19 cellular contexts compared by ENCODE assay signal in genomic region chr2:134410006-134410405, GRCh38.
DNase-seq lines count a peak whose midpoint lies in the region; ATAC-seq and TF ChIP-seq lines count a peak whose summit lies in the region.
"Had no signal": no experiment of that assay in that cellular context is flagged by ENCODE, and none has a peak within 500 bp of the region (broad histone marks: within the 10 kb centered on the region; RNA-seq: fewer than 3 reads in every experiment).

No MANE protein-coding gene starts in this region.

- ATAC-seq in right cardiac atrium = no peak
- ATAC-seq in effector memory CD8-positive, alpha-beta T cell (replicated peaks) = peak; percentile 58
- peak; percentile 31 for ATAC-seq in upper lobe of right lung
- ATAC-seq in HG03342 (IDR thresholded peaks at IDR 0.05; ENCODE audit: unreplicated experiment) = no peak
- ATAC-seq in GM19467 (IDR thresholded peaks at IDR 0.05; ENCODE audit: unreplicated experiment) = no peak
- ATAC-seq: foreskin keratinocyte had no signal

- no peaks in the 10 kb centered on the region for H3K9me2 ChIP-seq in OCI-LY7 (ENCODE audit: insufficient read depth, low read length)

- H3K4me3 ChIP-seq in right atrium auricular region = no peak overlapping the region
- H3K4me3 ChIP-seq in right cardiac atrium (ENCODE audit: low read length) = no peak overlapping the region
- H3K4me3 ChIP-seq in OCI-LY7 (ENCODE audit: low read depth, low read length, poor library complexity, severe bottlenecking) = peak overlapping the region; percentile 39
- no peak overlapping the region for H3K4me3 ChIP-seq in upper lobe of right lung
- H3K4me3 ChIP-seq: ascending aorta, GM23248, upper lobe of left lung had no signal

- DNase-seq in right atrium auricular region (ENCODE audit: low spot score) (no peak), right cardiac atrium (no peak), OCI-LY7 (ENCODE audit: low spot score) (no peak), upper lobe of right lung (no peak), NCI-H510A treated with DMSO at 0.1 percent for 48 hours (lab: John Stamatoyannopoulos, UW) (no peak)
- peak in 1 of 3 experiments; percentile 5 for DNase-seq in effector memory CD8-positive, alpha-beta T cell
- DNase-seq: activated naive CD4-positive, alpha-beta T cell treated with anti-CD3 and anti-CD28 coated beads for 36 hours; activated T-cell treated with anti-CD3 and anti-CD28 coated beads, Interleukin-2, amount 50 U/mL, for 48 hours; effector CD4-positive, alpha-beta T cell; foreskin keratinocyte; NCI-H1436 treated with DMSO at 0.1 percent for 48 hours; NCI-H2171 treated with DMSO at 0.1 percent for 48 hours; NCI-H526; occipital lobe; upper lobe of left lung had no signal

- BruUV-seq in OCI-LY7 (replicated peaks; lab: Mats Ljungman, UMichigan) = no TSS peak

- POLR2A ChIA-PET in OCI-LY7 (lab: Charles Lee) = interaction anchor here (0.6 to 3.9 kb wide), 12 partner anchors 10 to 292 kb away, joined by 3 to 26 read pairs (median 4); no protein-coding TSS in a partner anchor

- no peaks in the 10 kb centered on the region for H4K20me1 ChIP-seq in OCI-LY7 (ENCODE audit: insufficient read depth, low read length)

- H3K4me1 Mint-ChIP-seq in effector memory CD8-positive, alpha-beta T cell (ENCODE audit: low read depth in 2 of 2) = peaks cover 44 to 48% of the 10 kb centered on the region in 2 donors

- H3K9me3 Mint-ChIP-seq in effector memory CD8-positive, alpha-beta T cell = no peaks in the 10 kb centered on the region
- H3K9me3 Mint-ChIP-seq: activated naive CD4-positive, alpha-beta T cell treated with anti-CD3 and anti-CD28 coated beads for 36 hours had no signal

- H3K9me3 ChIP-seq in right atrium auricular region (no peaks in the 10 kb centered on the region), right cardiac atrium (ENCODE audit: control insufficient read depth, low read length) (no peaks in the 10 kb centered on the region), OCI-LY7 (ENCODE audit: low read length) (no peaks in the 10 kb centered on the region), upper lobe of right lung (no peaks in the 10 kb centered on the region)
- H3K9me3 ChIP-seq: ascending aorta, upper lobe of left lung had no signal

- peak overlapping the region; percentile 81 for H3K4me2 ChIP-seq in OCI-LY7 (ENCODE audit: low read length)

- H3K36me3 Mint-ChIP-seq in effector memory CD8-positive, alpha-beta T cell (ENCODE audit: insufficient read depth) = peaks cover 32% of the 10 kb centered on the region

- H3K27me3 Mint-ChIP-seq in effector memory CD8-positive, alpha-beta T cell = no peaks in the 10 kb centered on the region

- H3K27me3 ChIP-seq in right atrium auricular region (no peaks in the 10 kb centered on the region), right cardiac atrium (ENCODE audit: control insufficient read depth, insufficient read depth) (no peaks in the 10 kb centered on the region), upper lobe of right lung (no peaks in the 10 kb centered on the region)
- H3K27me3 ChIP-seq: ascending aorta, foreskin keratinocyte, upper lobe of left lung had no signal

- H3K36me3 ChIP-seq in right atrium auricular region (no peaks in the 10 kb centered on the region), OCI-LY7 (ENCODE audit: insufficient read depth, low read length) (peaks cover 55% of the 10 kb centered on the region), upper lobe of right lung (no peaks in the 10 kb centered on the region)
- H3K36me3 ChIP-seq: ascending aorta had no signal

- H3K4me3 Mint-ChIP-seq in effector memory CD8-positive, alpha-beta T cell = peak overlapping the region; percentile 23 to 48
- H3K4me3 Mint-ChIP-seq: activated naive CD4-positive, alpha-beta T cell treated with anti-CD3 and anti-CD28 coated beads for 36 hours had no signal

- WGBS in right cardiac atrium = 86% methylated on average over 2 of the region's 2 CpGs

- no peak overlapping the region for H2AFZ ChIP-seq in OCI-LY7 (ENCODE audit: low read length)
- H2AFZ ChIP-seq: GM23248 had no signal

- CTCF ChIA-PET in OCI-LY7 (lab: Charles Lee; ENCODE audit: unreplicated experiment) = interaction anchor here (0.6 to 2.0 kb wide), 2 partner anchors 135 to 294 kb away, joined by 3 to 9 read pairs; no protein-coding TSS in a partner anchor

- peaks cover 0 to 48% of the 10 kb centered on the region in 2 donors for H3K4me1 ChIP-seq in right atrium auricular region
- peaks cover 11% of the 10 kb centered on the region for H3K4me1 ChIP-seq in right cardiac atrium (ENCODE audit: control insufficient read depth, insufficient read depth, low read length)
- H3K4me1 ChIP-seq in OCI-LY7 (ENCODE audit: insufficient read depth, low read length, poor library complexity, severe bottlenecking) = peaks cover 81% of the 10 kb centered on the region
- peaks cover 21% of the 10 kb centered on the region for H3K4me1 ChIP-seq in upper lobe of right lung

- TF ChIP-seq CTCF in right atrium auricular region (IDR thresholded peaks at IDR 0.05) (no peak), OCI-LY7 (conservative IDR thresholded peaks at IDR 0.05; ENCODE audit: low read length) (no peak), upper lobe of right lung (IDR thresholded peaks at IDR 0.05) (no peak)

- H3K27ac ChIP-seq in right atrium auricular region = peak overlapping the region; percentile 71 to 80
- no peak overlapping the region for H3K27ac ChIP-seq in right cardiac atrium (ENCODE audit: low read length)
- H3K27ac ChIP-seq in OCI-LY7 (ENCODE audit: low read depth, low read length, poor library complexity, severe bottlenecking) = peak overlapping the region; percentile 99
- no peak overlapping the region for H3K27ac ChIP-seq in upper lobe of right lung
- H3K27ac ChIP-seq: ascending aorta, GM23248, upper lobe of left lung had no signal

- intact Hi-C loops in right cardiac atrium (cut with DNase I) (loop anchor here in 3 of 4 donors (5.0 to 10.0 kb wide), 2 partner anchors 293 to 295 kb away; no protein-coding TSS in a partner anchor), OCI-LY7 (cut with micrococcal nuclease; ENCODE audit: unreplicated experiment) (loop anchor here (2.0 kb wide), 1 partner anchor 157 kb away; no protein-coding TSS in a partner anchor), upper lobe of right lung (cut with DNase I) (no loop called here)

- H3K27ac Mint-ChIP-seq in effector memory CD8-positive, alpha-beta T cell = peak overlapping the region; percentile 82 to 90
- H3K27ac Mint-ChIP-seq: activated naive CD4-positive, alpha-beta T cell treated with anti-CD3 and anti-CD28 coated beads for 36 hours had no signal

- peaks cover 16% of the 10 kb centered on the region; the same call in 1 of the 2 replicates for H3K79me2 ChIP-seq in OCI-LY7 (ENCODE audit: insufficient read depth, low read depth, low read length)

Comparison
In these comparisons a context has a peak if more than half of its experiments do, and no peak if none do; other contexts are left out.
1. H3K27ac ChIP-seq: peak in right atrium auricular region (2 of 2) and OCI-LY7 (single experiment); none in right cardiac atrium (single experiment) and upper lobe of right lung (single experiment).
2. ATAC-seq: peak in effector memory CD8-positive, alpha-beta T cell (single experiment) and upper lobe of right lung (single experiment); none in right cardiac atrium (0 of 2), HG03342 (single experiment) and GM19467 (single experiment).